In the genomic region with DNA sequence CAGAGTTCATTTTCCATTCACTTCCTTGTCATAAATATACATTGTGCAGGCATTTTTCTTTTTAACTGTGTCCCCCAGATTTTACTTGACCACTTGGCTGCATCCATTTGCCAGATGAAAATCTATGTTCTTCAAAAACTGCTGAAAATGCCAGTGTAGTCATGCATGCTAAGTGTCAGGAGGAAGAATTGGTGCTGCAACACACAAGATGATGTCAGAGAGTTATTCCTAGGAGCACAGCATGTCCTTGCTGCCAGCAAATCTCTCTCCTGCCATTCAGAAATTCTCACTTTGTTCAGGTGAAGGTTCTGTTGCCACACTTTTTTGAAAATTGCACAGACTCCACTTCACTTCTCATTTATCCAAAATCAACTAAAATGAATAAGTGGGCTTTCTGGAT, we compare ENCODE assay signal across 18 cellular contexts.
"Had no signal": no experiment of that assay in that cellular context is flagged by ENCODE, and none has a peak within 500 bp of the region (broad histone marks: within the 10 kb centered on the region; RNA-seq: fewer than 3 reads in every experiment).

No MANE protein-coding gene starts in this region.

- ATAC-seq: activated CD8-positive, alpha-beta T cell treated with anti-CD3 and anti-CD28 coated beads for 36 hours; right lobe of liver; T-cell had no signal

- H3K4me1 ChIP-seq: right lobe of liver, suprapubic skin had no signal

- H3K9me3 ChIP-seq: right lobe of liver, suprapubic skin, upper lobe of left lung had no signal

- H3K27ac ChIP-seq: cardiac muscle cell, right lobe of liver, SK-N-MC, suprapubic skin, upper lobe of left lung, VCaP had no signal

- H3K27me3 ChIP-seq: cardiac muscle cell, right lobe of liver, suprapubic skin, upper lobe of left lung had no signal

- DNase-seq: activated CD4-positive, alpha-beta T cell treated with anti-CD3 and anti-CD28 coated beads for 4 hours; activated CD8-positive, alpha-beta memory T cell treated with anti-CD3 and anti-CD28 coated beads, Interleukin-2, amount 50 U/mL, for 4 hours; activated CD8-positive, alpha-beta T cell treated with anti-CD3 and anti-CD28 coated beads for 36 hours; activated naive CD8-positive, alpha-beta T cell treated with anti-CD3 and anti-CD28 coated beads, Interleukin-2, amount 10 ng/mL, durations not matched to agents 7 days and 5 days; aorta; immature natural killer cell; mesendoderm; posterior cingulate gyrus; right lobe of liver; stimulated activated CD4-positive, alpha-beta T cell treated with anti-CD3 and anti-CD28 coated beads, Interleukin-12 subunit alpha, Interleukin-12 subunit beta, amount 100 ng/mL, for 4 hours; stimulated activated naive CD4-positive, alpha-beta T cell; T-cell; T1000; upper lobe of left lung had no signal

- H3K36me3 ChIP-seq: cardiac muscle cell, right lobe of liver, suprapubic skin, upper lobe of left lung had no signal

- H3K4me3 ChIP-seq: cardiac muscle cell, right lobe of liver, SK-N-MC, suprapubic skin, upper lobe of left lung had no signal
